In genomic region chr15:70820214-70820613, GRCh38 we compare ENCODE assay signal across 29 cellular contexts. TPM values are rescaled to one million over a fixed set of nuclear protein-coding genes. Genes with fewer than 3 reads are reported as not detected.
"Had no signal": no experiment of that assay in that cellular context is flagged by ENCODE, and none has a peak within 500 bp of the region (broad histone marks: within the 10 kb centered on the region; RNA-seq: fewer than 3 reads in every experiment).

No MANE protein-coding gene starts in this region.

- FAIRE-seq: urothelium cell line had no signal

- H3K27me3 ChIP-seq: neural progenitor cell, ovary, right lobe of liver, sigmoid colon, stomach, thyroid gland, tibial nerve, upper lobe of left lung, vagina had no signal

- H3K36me3 ChIP-seq: neural progenitor cell, ovary, right lobe of liver, sigmoid colon, stomach, thoracic aorta, thyroid gland, tibial nerve, upper lobe of left lung, vagina had no signal

- H3K27ac ChIP-seq: neural progenitor cell, ovary, parathyroid adenoma, psoas muscle, right lobe of liver, sigmoid colon, stomach, thoracic aorta, thyroid gland, tibial nerve, upper lobe of left lung, vagina had no signal

- H3K4me3 ChIP-seq: neural progenitor cell, ovary, psoas muscle, right lobe of liver, sigmoid colon, stomach, thoracic aorta, thyroid gland, tibial nerve, upper lobe of left lung, vagina had no signal

- H3K9me3 ChIP-seq: ovary, right lobe of liver, sigmoid colon, stomach, thoracic aorta, thyroid gland, upper lobe of left lung, vagina had no signal

- ATAC-seq: natural killer cell; psoas muscle; right cardiac atrium; right lobe of liver; stimulated activated effector memory CD8-positive, alpha-beta T cell treated with anti-CD3 and anti-CD28 coated beads, Interleukin-12 subunit alpha, Interleukin-12 subunit beta, amount 100 ng/mL, for 72 hours; stimulated activated naive B cell treated with anti-CD40 and anti-IgM and Interleukin-4, amounts not matched to agents 10 μg/mL and 1 μg/mL and 100 μg/mL, for 72 hours had no signal

- H3K9me3 Mint-ChIP-seq: natural killer cell; nephron; neural progenitor cell; stimulated activated effector memory CD8-positive, alpha-beta T cell treated with anti-CD3 and anti-CD28 coated beads, Interleukin-12 subunit alpha, Interleukin-12 subunit beta, amount 100 ng/mL, for 72 hours; stimulated activated naive CD8-positive, alpha-beta T cell treated with anti-CD3 and anti-CD28 coated beads, Interleukin-15, Interleukin-2, amounts not matched to agents 100 ng/mL and 50 ng/mL, for 24 hours had no signal

- H3K9ac ChIP-seq: neural progenitor cell, parathyroid adenoma had no signal

- H3K4me1 ChIP-seq: parathyroid adenoma, psoas muscle, right lobe of liver had no signal

- H3K4me3 Mint-ChIP-seq: natural killer cell; nephron; neural progenitor cell; stimulated activated effector memory CD8-positive, alpha-beta T cell treated with anti-CD3 and anti-CD28 coated beads, Interleukin-12 subunit alpha, Interleukin-12 subunit beta, amount 100 ng/mL, for 72 hours; stimulated activated naive B cell treated with anti-CD40 and anti-IgM and Interleukin-4, amounts not matched to agents 10 μg/mL and 1 μg/mL and 100 μg/mL, for 72 hours; stimulated activated naive CD8-positive, alpha-beta T cell treated with anti-CD3 and anti-CD28 coated beads, Interleukin-15, Interleukin-2, amounts not matched to agents 100 ng/mL and 50 ng/mL, for 24 hours had no signal

- DNase-seq: natural killer cell; occipital lobe; ovary; posterior cingulate gyrus; psoas muscle; right cardiac atrium; right lobe of liver; sigmoid colon; small intestine; stimulated activated CD4-positive, alpha-beta T cell treated with anti-CD3 and anti-CD28 coated beads, Interleukin-15, amount 100 ng/mL, for 24 hours; stimulated activated CD4-positive, alpha-beta T cell treated with anti-CD3 and anti-CD28 coated beads, Interleukin-2, amount 100 ng/mL, for 24 hours; stimulated activated CD4-positive, alpha-beta T cell treated with anti-CD3 and anti-CD28 coated beads, Interleukin-2, amount 100 ng/mL, for 48 hours; stimulated activated CD4-positive, alpha-beta T cell treated with anti-CD3 and anti-CD28 coated beads, Interleukin-4, amount 100 ng/mL, for 24 hours; stimulated activated naive B cell treated with anti-CD40 and anti-IgM and Interleukin-4, amounts not matched to agents 10 μg/mL and 1 μg/mL and 100 μg/mL, for 72 hours; stimulated activated naive CD4-positive, alpha-beta T cell treated with Interleukin-2 at 50 U/mL for 16 hours; stomach; thyroid gland; trophoblast cell; upper lobe of left lung had no signal

- H3K4me1 Mint-ChIP-seq: natural killer cell; stimulated activated effector memory CD8-positive, alpha-beta T cell treated with anti-CD3 and anti-CD28 coated beads, Interleukin-12 subunit alpha, Interleukin-12 subunit beta, amount 100 ng/mL, for 72 hours; stimulated activated naive B cell treated with anti-CD40 and anti-IgM and Interleukin-4, amounts not matched to agents 10 μg/mL and 1 μg/mL and 100 μg/mL, for 72 hours had no signal

- H3K27ac Mint-ChIP-seq: natural killer cell; nephron; neural progenitor cell; progenitor cell of endocrine pancreas; stimulated activated effector memory CD8-positive, alpha-beta T cell treated with anti-CD3 and anti-CD28 coated beads, Interleukin-12 subunit alpha, Interleukin-12 subunit beta, amount 100 ng/mL, for 72 hours; stimulated activated naive B cell treated with anti-CD40 and anti-IgM and Interleukin-4, amounts not matched to agents 10 μg/mL and 1 μg/mL and 100 μg/mL, for 72 hours; stimulated activated naive CD8-positive, alpha-beta T cell treated with anti-CD3 and anti-CD28 coated beads, Interleukin-15, Interleukin-2, amounts not matched to agents 100 ng/mL and 50 ng/mL, for 24 hours had no signal

- H2AFZ ChIP-seq: neural progenitor cell, parathyroid adenoma had no signal

- H3K27me3 Mint-ChIP-seq: progenitor cell of endocrine pancreas had no signal

- H3K36me3 Mint-ChIP-seq: natural killer cell; neural progenitor cell; stimulated activated effector memory CD8-positive, alpha-beta T cell treated with anti-CD3 and anti-CD28 coated beads, Interleukin-12 subunit alpha, Interleukin-12 subunit beta, amount 100 ng/mL, for 72 hours; stimulated activated naive B cell treated with anti-CD40 and anti-IgM and Interleukin-4, amounts not matched to agents 10 μg/mL and 1 μg/mL and 100 μg/mL, for 72 hours had no signal

- H3K4me2 ChIP-seq: neural progenitor cell had no signal

- H3K79me2 ChIP-seq: parathyroid adenoma had no signal

RNA-seq across cellular contexts. Expression of gene LARP6, which starts 33.7 kb away (rescaled TPM):
- total RNA-seq: natural killer cell had no signal
